Comparison of ENCODE assay signal across 23 cellular contexts in the genomic region with DNA sequence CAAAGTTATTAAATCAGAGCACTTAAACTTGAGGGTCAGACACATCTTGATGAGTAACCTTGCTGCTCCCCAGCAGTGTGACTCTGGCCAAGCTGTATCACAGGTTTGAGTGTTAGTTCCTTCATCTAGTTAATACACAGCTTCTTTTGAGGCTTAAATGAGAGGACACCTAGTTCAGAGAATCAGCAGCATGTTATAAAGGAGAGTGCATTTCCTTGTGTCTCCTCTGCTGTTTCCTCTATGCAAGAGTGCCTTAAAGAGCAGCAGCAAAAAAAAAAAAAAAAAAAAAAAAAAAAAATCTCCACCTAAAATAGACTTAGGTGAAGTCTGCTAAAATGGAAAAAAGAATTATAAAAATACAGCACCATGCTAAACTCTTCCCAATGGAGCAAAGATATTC.
DNase-seq lines count a peak whose midpoint lies in the region; ATAC-seq and TF ChIP-seq lines count a peak whose summit lies in the region.
"Had no signal": no experiment of that assay in that cellular context is flagged by ENCODE, and none has a peak within 500 bp of the region (broad histone marks: within the 10 kb centered on the region; RNA-seq: fewer than 3 reads in every experiment).

No MANE protein-coding gene starts in this region.

- H3K9me2 ChIP-seq in DOHH2 (replicated peaks; ENCODE audit: control insufficient read depth, low read length): no peaks in the 10 kb centered on the region
- H3K9me2 ChIP-seq in OCI-LY7 (ENCODE audit: insufficient read depth, low read length): no peaks in the 10 kb centered on the region

- no peaks in the 10 kb centered on the region for H3K27me3 Mint-ChIP-seq in mesothelial cell of epicardium (ENCODE audit: low read depth)
- peaks cover 15 to 17% of the 10 kb centered on the region in 2 donors for H3K27me3 Mint-ChIP-seq in CD4-positive, alpha-beta memory T cell

- no peak overlapping the region for H2AFZ ChIP-seq in OCI-LY7 (ENCODE audit: low read length)

- H4K20me1 ChIP-seq in DOHH2 (ENCODE audit: control insufficient read depth, insufficient read depth, low read depth, low read length): no peaks in the 10 kb centered on the region
- 0 out of 2 replicates have a peak, but pooled peaks cover 4% of the 10 kb centered on the region for H4K20me1 ChIP-seq in OCI-LY7 (ENCODE audit: insufficient read depth, low read length)

- peaks cover 40% of the 10 kb centered on the region for H3F3A ChIP-seq in DOHH2 (ENCODE audit: control insufficient read depth, insufficient read depth)

- H3K36me3 Mint-ChIP-seq in mesothelial cell of epicardium: peaks cover 3% of the 10 kb centered on the region
- H3K36me3 Mint-ChIP-seq in CD4-positive, alpha-beta memory T cell: no peaks in the 10 kb centered on the region
- H3K36me3 Mint-ChIP-seq: natural killer cell had no signal

- no peak for TF ChIP-seq POLR2A in right lobe of liver (IDR thresholded peaks at IDR 0.05)

- peak overlapping the region; percentile 80 for H3K27ac Mint-ChIP-seq in mesothelial cell of epicardium
- H3K27ac Mint-ChIP-seq in CD4-positive, alpha-beta memory T cell: no peak overlapping the region
- H3K27ac Mint-ChIP-seq: activated CD4-positive, alpha-beta T cell treated with anti-CD3 and anti-CD28 coated beads, Interleukin-2, amount 10 ng/mL, durations not matched to agents 24 days and 14 days; activated T-cell treated with anti-CD3 and anti-CD28 coated beads, Interleukin-2, amount 50 U/mL, for 24 hours; HFFc6; natural killer cell had no signal

- H3K4me2 ChIP-seq in DOHH2 (ENCODE audit: low read length) (peak overlapping the region; percentile 35), OCI-LY7 (ENCODE audit: low read length) (no peak overlapping the region)
- H3K4me2 ChIP-seq: A549 had no signal

- no peaks in the 10 kb centered on the region for H3K27me3 ChIP-seq in DOHH2 (ENCODE audit: control insufficient read depth, low read length)
- peaks cover 0 to 6% of the 10 kb centered on the region in 2 donors for H3K27me3 ChIP-seq in right lobe of liver
- no peaks in the 10 kb centered on the region for H3K27me3 ChIP-seq in CD4-positive, alpha-beta memory T cell (ENCODE audit: insufficient read depth, low read length)
- H3K27me3 ChIP-seq: tibial nerve had no signal

- no TSS peak for BruUV-seq in OCI-LY7 (replicated peaks; lab: Mats Ljungman, UMichigan)

- CTCF ChIA-PET in OCI-LY7 (lab: Charles Lee; ENCODE audit: unreplicated experiment): no interaction called here
- CTCF ChIA-PET in CD4-positive, alpha-beta memory T cell (lab: Charles Lee; ENCODE audit: partially characterized antibody): no interaction called here

- H3K27ac ChIP-seq in DOHH2 (ENCODE audit: low read depth, low read length) (peak overlapping the region; percentile 22), OCI-LY7 (ENCODE audit: low read depth, low read length, poor library complexity, severe bottlenecking) (no peak overlapping the region), right lobe of liver (no peak overlapping the region)
- no peak overlapping the region for H3K27ac ChIP-seq in CD4-positive, alpha-beta memory T cell (ENCODE audit: low read depth, low read length)
- H3K27ac ChIP-seq: A549, WERI-Rb-1 had no signal

- H3K36me3 ChIP-seq in DOHH2 (ENCODE audit: control insufficient read depth, low read length) (peaks cover 4% of the 10 kb centered on the region; the same call in 1 of the 2 replicates), OCI-LY7 (ENCODE audit: insufficient read depth, low read length) (no peaks in the 10 kb centered on the region), right lobe of liver (no peaks in the 10 kb centered on the region)
- no peaks in the 10 kb centered on the region for H3K36me3 ChIP-seq in CD4-positive, alpha-beta memory T cell (ENCODE audit: insufficient read depth, low read length)
- H3K36me3 ChIP-seq: tibial nerve, WERI-Rb-1 had no signal

- no peaks in the 10 kb centered on the region for H3K9me3 ChIP-seq in DOHH2 (ENCODE audit: control insufficient read depth, insufficient read depth, low read length)
- H3K9me3 ChIP-seq in OCI-LY7 (ENCODE audit: low read length): no peaks in the 10 kb centered on the region
- no peaks in the 10 kb centered on the region for H3K9me3 ChIP-seq in right lobe of liver
- no peaks in the 10 kb centered on the region for H3K9me3 ChIP-seq in CD4-positive, alpha-beta memory T cell (ENCODE audit: control insufficient read depth in 1 of 2, low read length in 2 of 2)
- H3K9me3 ChIP-seq: A549, tibial nerve had no signal

- H3K4me1 ChIP-seq in DOHH2 (ENCODE audit: control insufficient read depth, low read length): peaks cover 92% of the 10 kb centered on the region
- peaks cover 39% of the 10 kb centered on the region for H3K4me1 ChIP-seq in OCI-LY7 (ENCODE audit: insufficient read depth, low read length, poor library complexity, severe bottlenecking)
- peaks cover 0 to 7% (median 0%) of the 10 kb centered on the region in 4 donors for H3K4me1 ChIP-seq in right lobe of liver
- no peaks in the 10 kb centered on the region for H3K4me1 ChIP-seq in CD4-positive, alpha-beta memory T cell (ENCODE audit: insufficient read depth, low read length)
- H3K4me1 ChIP-seq: A549 had no signal

- TF ChIP-seq CTCF in DOHH2 (IDR thresholded peaks at IDR 0.05; ENCODE audit: low read depth, low read length, poor library complexity, severe bottlenecking) (no peak), OCI-LY7 (conservative IDR thresholded peaks at IDR 0.05; ENCODE audit: low read length) (no peak), mesothelial cell of epicardium (IDR thresholded peaks at IDR 0.05; ENCODE audit: unreplicated experiment) (no peak), right lobe of liver (IDR thresholded peaks at IDR 0.05) (no peak)

- POLR2A ChIA-PET in OCI-LY7 (lab: Charles Lee): interaction anchor here (1.0 to 1.9 kb wide), 2 partner anchors 9 to 12 kb away, joined by 5 to 6 read pairs; no protein-coding TSS in a partner anchor
- POLR2A ChIA-PET in CD4-positive, alpha-beta memory T cell (lab: Charles Lee; ENCODE audit: partially characterized antibody): no interaction called here

- no peak overlapping the region for H3K4me3 Mint-ChIP-seq in mesothelial cell of epicardium
- H3K4me3 Mint-ChIP-seq in CD4-positive, alpha-beta memory T cell: no peak overlapping the region
- H3K4me3 Mint-ChIP-seq: activated CD4-positive, alpha-beta T cell treated with anti-CD3 and anti-CD28 coated beads, Interleukin-2, amount 10 ng/mL, durations not matched to agents 24 days and 14 days; activated T-cell treated with anti-CD3 and anti-CD28 coated beads, Interleukin-2, amount 50 U/mL, for 24 hours; HFFc6; natural killer cell had no signal

- intact Hi-C loops in OCI-LY7 (cut with micrococcal nuclease; ENCODE audit: unreplicated experiment): no loop called here
- intact Hi-C loops in right lobe of liver (cut with DNase I): no loop called here
- intact Hi-C loops in CD4-positive, alpha-beta memory T cell (cut with micrococcal nuclease): no loop called here

- H3K4me3 ChIP-seq in DOHH2 (ENCODE audit: low read length) (no peak overlapping the region), OCI-LY7 (ENCODE audit: low read depth, low read length, poor library complexity, severe bottlenecking) (no peak overlapping the region), right lobe of liver (no peak overlapping the region)
- H3K4me3 ChIP-seq in CD4-positive, alpha-beta memory T cell (ENCODE audit: low read length in 2 of 2): no peak overlapping the region
- H3K4me3 ChIP-seq: A549, tibial nerve had no signal

- peaks cover 81% of the 10 kb centered on the region for H3K79me2 ChIP-seq in DOHH2 (ENCODE audit: control insufficient read depth, low read length)
- H3K79me2 ChIP-seq in OCI-LY7 (ENCODE audit: insufficient read depth, low read depth, low read length): peaks cover 19% of the 10 kb centered on the region; the same call in 1 of the 2 replicates

- H3K9me3 Mint-ChIP-seq in mesothelial cell of epicardium: no peaks in the 10 kb centered on the region
- peaks cover 0 to 4% (median 0%) of the 10 kb centered on the region in 8 donors for H3K9me3 Mint-ChIP-seq in CD4-positive, alpha-beta memory T cell
- H3K9me3 Mint-ChIP-seq: activated CD4-positive, alpha-beta T cell treated with anti-CD3 and anti-CD28 coated beads, Interleukin-2, amount 10 ng/mL, durations not matched to agents 24 days and 14 days; HFFc6; natural killer cell had no signal

- ATAC-seq in right lobe of liver: no peak
- ATAC-seq: A549, natural killer cell, PC-3 had no signal

- peak; percentile 49 for DNase-seq in NCI-H2171 treated with DMSO at 0.1 percent for 48 hours (lab: John Stamatoyannopoulos, UW)
- DNase-seq in NCI-H2171 (lab: John Stamatoyannopoulos, UW): no peak
- peak; percentile 27 for DNase-seq in OCI-LY7 (ENCODE audit: low spot score)
- no peak for DNase-seq in mesothelial cell of epicardium (ENCODE audit: low spot score in 2 of 2, unreplicated experiment in 2 of 2)
- no peak for DNase-seq in right lobe of liver
- no peak for DNase-seq in COLO829 (ENCODE audit: low spot score)
- DNase-seq in CD4-positive, alpha-beta memory T cell: no peak
- DNase-seq: activated CD4-positive, alpha-beta T cell treated with anti-CD3 and anti-CD28 coated beads, Interleukin-2, amount 10 ng/mL, durations not matched to agents 24 days and 14 days; activated gamma-delta T cell treated with Interleukin-2 at 50 U/mL for 16 hours; activated T-cell treated with anti-CD3 and anti-CD28 coated beads, Interleukin-2, amount 50 U/mL, for 24 hours; DMS79; HFFc6; natural killer cell; NCI-H1694; NCI-H748 treated with DMSO at 0.1 percent for 48 hours; PC-3; SHP77; small intestine; stimulated activated CD8-positive, alpha-beta memory T cell treated with anti-CD3 and anti-CD28 coated beads, Interleukin-4, amount 100 ng/mL, for 48 hours; WERI-Rb-1 had no signal

- H3K4me1 Mint-ChIP-seq in mesothelial cell of epicardium: peaks cover 33% of the 10 kb centered on the region
- H3K4me1 Mint-ChIP-seq in CD4-positive, alpha-beta memory T cell: peaks cover 4 to 11% (median 5%) of the 10 kb centered on the region in 4 donors

Comparison
In these comparisons a context has a peak if more than half of its experiments do, and no peak if none do; other contexts are left out.
1. DNase-seq: peak in NCI-H2171 treated with DMSO at 0.1 percent for 48 hours (single experiment) and OCI-LY7 (single experiment); none in NCI-H2171 (single experiment), mesothelial cell of epicardium (0 of 2), right lobe of liver (0 of 3), COLO829 (single experiment) and CD4-positive, alpha-beta memory T cell (0 of 5).